7 cellular contexts compared by ENCODE assay signal in genomic region chr5:7244208-7244607, GRCh38.
"Had no signal": no experiment of that assay in that cellular context is flagged by ENCODE, and none has a peak within 500 bp of the region (broad histone marks: within the 10 kb centered on the region; RNA-seq: fewer than 3 reads in every experiment).

No MANE protein-coding gene starts in this region.

- H3K4me3 Mint-ChIP-seq: HFFc6, IgD-negative memory B cell had no signal

- H3K4me3 ChIP-seq: GM23248, HAP-1 had no signal

- H2AFZ ChIP-seq: GM23248 had no signal

- H3K4me1 ChIP-seq: HAP-1 had no signal

- H3K9ac ChIP-seq: GM23248 had no signal

- H3K27me3 Mint-ChIP-seq: IgD-negative memory B cell had no signal

- H3K9me3 ChIP-seq: HAP-1 had no signal

- H3K36me3 ChIP-seq: HAP-1 had no signal

- H3K27ac ChIP-seq: GM23248, HL-60 had no signal

- DNase-seq: GM23248, GOT3, H7, HFFc6 had no signal

- H3K4me1 Mint-ChIP-seq: IgD-negative memory B cell had no signal

- H3K36me3 Mint-ChIP-seq: IgD-negative memory B cell had no signal

- H3K9me3 Mint-ChIP-seq: HFFc6, IgD-negative memory B cell had no signal

- H3K27ac Mint-ChIP-seq: HFFc6, IgD-negative memory B cell had no signal
